Comparison of ENCODE assay signal across 2 cellular contexts in genomic region chr1:10635992-10636391, GRCh38.
TF ChIP-seq lines count a peak whose summit lies in the region.

No MANE protein-coding gene starts in this region.

TF ChIP-seq in SK-N-SH, 30 proteins besides CTCF, POLR2A, EP300 and RAD21 (continued from another document):
- TF ChIP-seq ZBTB33 (IDR thresholded peaks at IDR 0.05; ENCODE audit: borderline replicate concordance, low read depth) (no peak), YY1 (IDR thresholded peaks at IDR 0.05; ENCODE audit: low read depth) (no peak), SIN3A (IDR thresholded peaks at IDR 0.05; ENCODE audit: borderline replicate concordance, low read depth, low read length) (no peak), USF2 (IDR thresholded peaks at IDR 0.05; ENCODE audit: borderline replicate concordance, low read depth, low read length) (no peak), RCOR1 (IDR thresholded peaks at IDR 0.05; ENCODE audit: low read length) (no peak)
- TF ChIP-seq, protein P1, sequence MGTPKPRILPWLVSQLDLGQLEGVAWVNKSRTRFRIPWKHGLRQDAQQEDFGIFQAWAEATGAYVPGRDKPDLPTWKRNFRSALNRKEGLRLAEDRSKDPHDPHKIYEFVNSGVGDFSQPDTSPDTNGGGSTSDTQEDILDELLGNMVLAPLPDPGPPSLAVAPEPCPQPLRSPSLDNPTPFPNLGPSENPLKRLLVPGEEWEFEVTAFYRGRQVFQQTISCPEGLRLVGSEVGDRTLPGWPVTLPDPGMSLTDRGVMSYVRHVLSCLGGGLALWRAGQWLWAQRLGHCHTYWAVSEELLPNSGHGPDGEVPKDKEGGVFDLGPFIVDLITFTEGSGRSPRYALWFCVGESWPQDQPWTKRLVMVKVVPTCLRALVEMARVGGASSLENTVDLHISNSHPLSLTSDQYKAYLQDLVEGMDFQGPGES (IDR thresholded peaks at IDR 0.05; ENCODE audit: low read depth, low read length), result no peak

TF ChIP-seq in SK-N-SH treated with all-trans-retinoic acid at 6 μM for 48 hours, 23 proteins besides CTCF, POLR2A, EP300 and RAD21 (continued from another document):
- TF ChIP-seq ARNTL (CRISPR knock-in tag; IDR thresholded peaks at IDR 0.05; ENCODE audit: borderline replicate concordance, low read depth) (no peak), TCF4 (CRISPR knock-in tag; IDR thresholded peaks at IDR 0.05; ENCODE audit: borderline replicate concordance) (no peak), ZNF8 (CRISPR knock-in tag; IDR thresholded peaks at IDR 0.05) (no peak), ZNF565 (CRISPR knock-in tag; conservative IDR thresholded peaks at IDR 0.05; ENCODE audit: low read depth) (no peak)
